Comparison of ENCODE assay signal across 22 cellular contexts in genomic region chr2:138175066-138175465, GRCh38.
"Had no signal": no experiment of that assay in that cellular context is flagged by ENCODE, and none has a peak within 500 bp of the region (broad histone marks: within the 10 kb centered on the region; RNA-seq: fewer than 3 reads in every experiment).

No MANE protein-coding gene starts in this region.

- H3K27me3 Mint-ChIP-seq: T-cell had no signal

- DNase-seq: KBM-7; MV-4-11; NCI-H1048; NCI-H1105; NCI-H1417; NCI-H1436 treated with DMSO at 0.1 percent for 48 hours; NCI-H1694; NCI-H187 treated with DMSO at 0.1 percent for 48 hours; NCI-H2029 treated with DMSO at 0.1 percent for 48 hours; NCI-H226; NCI-H446; NCI-H526 treated with DMSO at 0.1 percent for 48 hours; NCI-H748 treated with DMSO at 0.1 percent for 48 hours; NK-92 treated with Interleukin-12 subunit alpha and Interleukin-12 subunit beta, amount 100 ng/mL, for 24 hours; PC-3; SHP77; SK-N-SH; SW 1271; T-cell had no signal

- H3K27ac Mint-ChIP-seq: T-cell had no signal

- H3K4me3 Mint-ChIP-seq: T-cell had no signal

- H3K36me3 Mint-ChIP-seq: T-cell had no signal

- H3K27ac ChIP-seq: HL-60, RWPE1 had no signal

- H3K9ac ChIP-seq: SK-N-SH had no signal

- H3K4me1 Mint-ChIP-seq: T-cell had no signal

- H3K9me3 ChIP-seq: SK-N-SH had no signal

- H3K4me2 ChIP-seq: SK-N-SH had no signal

- ATAC-seq: Panc1, PC-3, T-cell had no signal
